In the genomic region with DNA sequence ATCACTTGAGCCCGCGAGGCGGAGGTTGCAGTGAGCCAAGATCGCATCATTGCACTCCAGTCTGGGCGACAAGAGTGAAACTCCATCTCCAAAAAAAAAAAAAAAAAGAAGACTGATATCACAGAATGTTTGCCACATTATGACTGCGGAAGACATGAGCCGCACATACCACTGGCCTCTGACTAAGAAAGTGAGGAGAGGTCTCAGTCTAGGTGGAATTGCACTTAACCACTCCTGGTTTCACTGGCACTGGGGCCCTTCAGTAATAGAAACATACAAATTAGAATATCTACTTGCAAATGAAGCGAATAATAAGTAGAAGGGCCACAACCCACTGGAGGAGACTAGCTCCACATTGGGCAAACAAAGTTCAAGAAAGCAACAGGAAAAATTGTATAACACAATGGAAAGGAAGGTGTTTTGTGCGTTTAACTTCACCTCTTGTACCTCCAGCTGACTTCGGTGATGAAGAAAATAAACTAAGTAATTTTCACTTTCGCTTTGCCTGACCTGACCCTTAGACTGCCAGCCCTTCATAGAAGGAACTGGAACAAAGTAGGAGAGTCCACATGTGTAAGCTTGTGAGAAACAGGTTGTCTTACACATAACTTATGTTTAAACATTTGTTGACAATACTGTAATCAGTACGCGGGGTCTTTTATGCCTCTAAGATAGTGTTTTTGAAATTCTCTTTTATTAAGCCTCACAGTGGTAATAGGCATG, we compare ENCODE assay signal across 16 cellular contexts.
A peak's percentile ranks its signal among the peaks of the same experiment; 100 is the strongest.
DNase-seq lines count a peak whose midpoint lies in the region; ATAC-seq lines count a peak whose summit lies in the region.
"Had no signal": no experiment of that assay in that cellular context is flagged by ENCODE, and none has a peak within 500 bp of the region (broad histone marks: within the 10 kb centered on the region; RNA-seq: fewer than 3 reads in every experiment).

No MANE protein-coding gene starts in this region.

- H3K4me3 ChIP-seq in aorta (ENCODE audit: low read length in 2 of 2) = no peak overlapping the region

- CTCF ChIA-PET in activated CD4-positive, alpha-beta T cell treated with anti-CD3 and anti-CD28 coated beads, Interleukin-2, amount 10 ng/mL, durations not matched to agents 7 days and 5 days (lab: Charles Lee) = no interaction called here

- H3K36me3 Mint-ChIP-seq in activated CD4-positive, alpha-beta T cell treated with anti-CD3 and anti-CD28 coated beads, Interleukin-2, amount 10 ng/mL, durations not matched to agents 7 days and 5 days (ENCODE audit: low read depth) = no peaks in the 10 kb centered on the region
- H3K36me3 Mint-ChIP-seq in activated CD4-positive, alpha-beta T cell treated with anti-CD3 and anti-CD28 coated beads, Interleukin-2, amount 10 ng/mL, durations not matched to agents 24 days and 14 days (ENCODE audit: low read depth) = no peaks in the 10 kb centered on the region
- H3K36me3 Mint-ChIP-seq in activated T-helper 17 cell treated with anti-CD3 and anti-CD28 coated beads, Interleukin-2, amount 50 U/mL, for 72 hours (ENCODE audit: low read depth) = no peaks in the 10 kb centered on the region
- no peaks in the 10 kb centered on the region for H3K36me3 Mint-ChIP-seq in activated naive CD8-positive, alpha-beta T cell treated with anti-CD3 and anti-CD28 coated beads, Interleukin-2, amount 50 U/mL, for 24 hours (ENCODE audit: low read depth)

- peak; percentile 74 for ATAC-seq in activated T-helper 17 cell treated with anti-CD3 and anti-CD28 coated beads, Interleukin-2, amount 50 U/mL, for 72 hours (replicated peaks)
- ATAC-seq in aorta (ENCODE audit: low FRiP score) (no peak), GM21717 (IDR thresholded peaks at IDR 0.05; ENCODE audit: unreplicated experiment) (no peak)
- no peak for ATAC-seq in activated naive CD8-positive, alpha-beta T cell treated with anti-CD3 and anti-CD28 coated beads, Interleukin-2, amount 50 U/mL, for 24 hours

- no peaks in the 10 kb centered on the region for H3K27me3 Mint-ChIP-seq in activated CD4-positive, alpha-beta T cell treated with anti-CD3 and anti-CD28 coated beads, Interleukin-2, amount 10 ng/mL, durations not matched to agents 7 days and 5 days
- H3K27me3 Mint-ChIP-seq in activated CD4-positive, alpha-beta T cell treated with anti-CD3 and anti-CD28 coated beads, Interleukin-2, amount 10 ng/mL, durations not matched to agents 24 days and 14 days = no peaks in the 10 kb centered on the region
- no peaks in the 10 kb centered on the region for H3K27me3 Mint-ChIP-seq in activated T-helper 17 cell treated with anti-CD3 and anti-CD28 coated beads, Interleukin-2, amount 50 U/mL, for 72 hours
- peaks cover 2% of the 10 kb centered on the region for H3K27me3 Mint-ChIP-seq in activated naive CD8-positive, alpha-beta T cell treated with anti-CD3 and anti-CD28 coated beads, Interleukin-2, amount 50 U/mL, for 24 hours

- intact Hi-C loops in activated CD4-positive, alpha-beta T cell treated with anti-CD3 and anti-CD28 coated beads, Interleukin-2, amount 10 ng/mL, durations not matched to agents 24 days and 14 days (cut with micrococcal nuclease) = no loop called here
- intact Hi-C loops in aorta (cut with DNase I) = no loop called here

- H3K4me1 Mint-ChIP-seq in activated CD4-positive, alpha-beta T cell treated with anti-CD3 and anti-CD28 coated beads, Interleukin-2, amount 10 ng/mL, durations not matched to agents 7 days and 5 days = peaks cover 5% of the 10 kb centered on the region
- no peaks in the 10 kb centered on the region for H3K4me1 Mint-ChIP-seq in activated CD4-positive, alpha-beta T cell treated with anti-CD3 and anti-CD28 coated beads, Interleukin-2, amount 10 ng/mL, durations not matched to agents 24 days and 14 days
- peaks cover 5% of the 10 kb centered on the region for H3K4me1 Mint-ChIP-seq in activated T-helper 17 cell treated with anti-CD3 and anti-CD28 coated beads, Interleukin-2, amount 50 U/mL, for 72 hours
- H3K4me1 Mint-ChIP-seq in activated naive CD8-positive, alpha-beta T cell treated with anti-CD3 and anti-CD28 coated beads, Interleukin-2, amount 50 U/mL, for 24 hours = peaks cover 3% of the 10 kb centered on the region

- no peak for DNase-seq in activated CD4-positive, alpha-beta T cell treated with anti-CD3 and anti-CD28 coated beads, Interleukin-2, amount 10 ng/mL, durations not matched to agents 7 days and 5 days
- DNase-seq in activated CD4-positive, alpha-beta T cell treated with anti-CD3 and anti-CD28 coated beads, Interleukin-2, amount 10 ng/mL, durations not matched to agents 24 days and 14 days = no peak
- peak; percentile 0 to 1 for DNase-seq in stimulated activated CD4-positive, alpha-beta T cell treated with anti-CD3 and anti-CD28 coated beads, Interleukin-2, amount 100 ng/mL, for 48 hours
- no peak for DNase-seq in stimulated activated CD4-positive, alpha-beta T cell treated with anti-CD3 and anti-CD28 coated beads, Interleukin-4, amount 100 ng/mL, for 1 hour
- DNase-seq in aorta = no peak
- no peak for DNase-seq in activated naive CD8-positive, alpha-beta T cell treated with anti-CD3 and anti-CD28 coated beads, Interleukin-2, amount 50 U/mL, for 24 hours
- DNase-seq: COR-L47, DMS153, HCEC 1CT, NCI-H2227 treated with DMSO at 0.1 percent for 48 hours, NCI-H524 treated with DMSO at 0.1 percent for 48 hours, Right ventricle myocardium superior had no signal

- H3K36me3 ChIP-seq in aorta (ENCODE audit: control insufficient read depth in 1 of 2, insufficient read depth in 2 of 2, low read length in 1 of 2) = no peaks in the 10 kb centered on the region

- peaks cover 7% of the 10 kb centered on the region for H3K9me3 Mint-ChIP-seq in activated CD4-positive, alpha-beta T cell treated with anti-CD3 and anti-CD28 coated beads, Interleukin-2, amount 10 ng/mL, durations not matched to agents 7 days and 5 days
- H3K9me3 Mint-ChIP-seq in activated CD4-positive, alpha-beta T cell treated with anti-CD3 and anti-CD28 coated beads, Interleukin-2, amount 10 ng/mL, durations not matched to agents 24 days and 14 days = no peaks in the 10 kb centered on the region
- H3K9me3 Mint-ChIP-seq in activated T-helper 17 cell treated with anti-CD3 and anti-CD28 coated beads, Interleukin-2, amount 50 U/mL, for 72 hours = peaks cover 2% of the 10 kb centered on the region
- peaks cover 11% of the 10 kb centered on the region for H3K9me3 Mint-ChIP-seq in activated naive CD8-positive, alpha-beta T cell treated with anti-CD3 and anti-CD28 coated beads, Interleukin-2, amount 50 U/mL, for 24 hours

- H3K9me3 ChIP-seq in aorta (ENCODE audit: control insufficient read depth, low read length) = peaks cover 3% of the 10 kb centered on the region

- POLR2A ChIA-PET in activated CD4-positive, alpha-beta T cell treated with anti-CD3 and anti-CD28 coated beads, Interleukin-2, amount 10 ng/mL, durations not matched to agents 7 days and 5 days (lab: Charles Lee) = no interaction called here

- no peak overlapping the region for H3K4me3 Mint-ChIP-seq in activated CD4-positive, alpha-beta T cell treated with anti-CD3 and anti-CD28 coated beads, Interleukin-2, amount 10 ng/mL, durations not matched to agents 7 days and 5 days
- no peak overlapping the region for H3K4me3 Mint-ChIP-seq in activated CD4-positive, alpha-beta T cell treated with anti-CD3 and anti-CD28 coated beads, Interleukin-2, amount 10 ng/mL, durations not matched to agents 24 days and 14 days
- no peak overlapping the region for H3K4me3 Mint-ChIP-seq in activated T-helper 17 cell treated with anti-CD3 and anti-CD28 coated beads, Interleukin-2, amount 50 U/mL, for 72 hours
- H3K4me3 Mint-ChIP-seq in activated naive CD8-positive, alpha-beta T cell treated with anti-CD3 and anti-CD28 coated beads, Interleukin-2, amount 50 U/mL, for 24 hours = no peak overlapping the region

- WGBS in aorta, 2 donors = 87 to 88% methylated on average over 13 of the region's 13 CpGs

- no peaks in the 10 kb centered on the region for H3K27me3 ChIP-seq in aorta (ENCODE audit: control insufficient read depth in 1 of 2, insufficient read depth in 2 of 2, low read length in 1 of 2)

- no peaks in the 10 kb centered on the region for H3K4me1 ChIP-seq in aorta (ENCODE audit: control insufficient read depth in 1 of 2, insufficient read depth in 2 of 2, low read length in 2 of 2)

- peak overlapping the region; percentile 10 for H3K27ac Mint-ChIP-seq in activated CD4-positive, alpha-beta T cell treated with anti-CD3 and anti-CD28 coated beads, Interleukin-2, amount 10 ng/mL, durations not matched to agents 7 days and 5 days
- H3K27ac Mint-ChIP-seq in activated CD4-positive, alpha-beta T cell treated with anti-CD3 and anti-CD28 coated beads, Interleukin-2, amount 10 ng/mL, durations not matched to agents 24 days and 14 days = no peak overlapping the region
- no peak overlapping the region for H3K27ac Mint-ChIP-seq in activated T-helper 17 cell treated with anti-CD3 and anti-CD28 coated beads, Interleukin-2, amount 50 U/mL, for 72 hours
- no peak overlapping the region for H3K27ac Mint-ChIP-seq in activated naive CD8-positive, alpha-beta T cell treated with anti-CD3 and anti-CD28 coated beads, Interleukin-2, amount 50 U/mL, for 24 hours
- H3K27ac Mint-ChIP-seq: IgD-negative memory B cell had no signal

- H3K27ac ChIP-seq in aorta (ENCODE audit: low read depth in 1 of 2, low read length in 2 of 2) = no peak overlapping the region
- H3K27ac ChIP-seq: C4-2B had no signal

Comparison
In these comparisons a context has a peak if more than half of its experiments do, and no peak if none do; other contexts are left out.
1. DNase-seq: peak in stimulated activated CD4-positive, alpha-beta T cell treated with anti-CD3 and anti-CD28 coated beads, Interleukin-2, amount 100 ng/mL, for 48 hours (2 of 2); none in activated CD4-positive, alpha-beta T cell treated with anti-CD3 and anti-CD28 coated beads, Interleukin-2, amount 10 ng/mL, durations not matched to agents 7 days and 5 days (single experiment), activated CD4-positive, alpha-beta T cell treated with anti-CD3 and anti-CD28 coated beads, Interleukin-2, amount 10 ng/mL, durations not matched to agents 24 days and 14 days (single experiment), stimulated activated CD4-positive, alpha-beta T cell treated with anti-CD3 and anti-CD28 coated beads, Interleukin-4, amount 100 ng/mL, for 1 hour (single experiment), aorta (0 of 2) and activated naive CD8-positive, alpha-beta T cell treated with anti-CD3 and anti-CD28 coated beads, Interleukin-2, amount 50 U/mL, for 24 hours (single experiment).